19 cellular contexts compared by ENCODE assay signal in the genomic region with DNA sequence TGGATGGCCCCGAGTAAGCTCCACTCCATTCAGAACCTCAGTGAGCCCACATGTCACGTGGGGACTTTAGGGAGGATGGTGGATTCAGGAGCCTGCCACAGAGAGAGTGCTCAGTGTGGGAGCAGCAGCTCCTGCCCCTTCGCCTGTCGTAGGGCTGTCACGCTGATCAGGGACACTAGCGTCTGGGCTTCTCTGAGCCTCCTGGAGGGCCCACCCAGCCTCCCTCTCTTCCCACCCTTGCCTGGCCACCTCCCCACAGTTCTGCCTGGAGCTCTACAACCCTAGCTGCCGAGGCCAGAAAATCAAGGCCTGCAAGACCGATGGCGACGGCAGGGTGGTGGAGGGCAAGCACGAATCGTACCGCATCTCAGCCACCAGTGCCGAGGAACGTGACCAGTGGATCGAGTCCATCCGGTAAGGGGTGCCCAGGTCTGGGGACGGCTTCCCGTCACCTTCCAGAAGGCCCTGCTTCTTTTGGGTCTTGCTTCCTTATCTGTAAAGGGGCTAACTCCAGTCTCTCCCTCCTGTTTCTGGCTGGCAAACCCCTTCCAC. TPM values are rescaled to one million over a fixed set of nuclear protein-coding genes. Genes with fewer than 3 reads are reported as not detected.
A peak's percentile ranks its signal among the peaks of the same experiment; 100 is the strongest.
DNase-seq lines count a peak whose midpoint lies in the region; ATAC-seq and TF ChIP-seq lines count a peak whose summit lies in the region.
"Had no signal": no experiment of that assay in that cellular context is flagged by ENCODE, and none has a peak within 500 bp of the region (broad histone marks: within the 10 kb centered on the region; RNA-seq: fewer than 3 reads in every experiment).

No MANE protein-coding gene starts in this region.

- peak overlapping the region; percentile 41 for H3K27ac Mint-ChIP-seq in activated naive CD8-positive, alpha-beta T cell
- no peak overlapping the region for H3K27ac Mint-ChIP-seq in activated naive CD8-positive, alpha-beta T cell treated with anti-CD3 and anti-CD28 coated beads for 36 hours
- H3K27ac Mint-ChIP-seq in immature natural killer cell (peak overlapping the region in 5 of 6 donors; percentile 57 to 85 (median 62)), progenitor cell of endocrine pancreas (no peak overlapping the region)
- peak overlapping the region; percentile 96 for H3K27ac Mint-ChIP-seq in stimulated activated memory B cell treated with anti-CD40 and anti-IgM and Interleukin-4, amounts not matched to agents 10 μg/mL and 1 μg/mL and 100 μg/mL, for 72 hours
- H3K27ac Mint-ChIP-seq: activated naive CD4-positive, alpha-beta T cell treated with anti-CD3 and anti-CD28 coated beads, Interleukin-2, amount 50 U/mL, for 24 hours had no signal

- no peaks in the 10 kb centered on the region for H3K27me3 Mint-ChIP-seq in activated naive CD8-positive, alpha-beta T cell
- H3K27me3 Mint-ChIP-seq in activated naive CD8-positive, alpha-beta T cell treated with anti-CD3 and anti-CD28 coated beads for 36 hours: peaks cover 4% of the 10 kb centered on the region
- H3K27me3 Mint-ChIP-seq in immature natural killer cell (ENCODE audit: low read depth in 3 of 3) (peaks cover 8 to 25% (median 25%) of the 10 kb centered on the region in 3 donors), progenitor cell of endocrine pancreas (peaks cover 6% of the 10 kb centered on the region)
- H3K27me3 Mint-ChIP-seq in stimulated activated memory B cell treated with anti-CD40 and anti-IgM and Interleukin-4, amounts not matched to agents 10 μg/mL and 1 μg/mL and 100 μg/mL, for 72 hours: no peaks in the 10 kb centered on the region
- H3K27me3 Mint-ChIP-seq: activated naive CD4-positive, alpha-beta T cell treated with anti-CD3 and anti-CD28 coated beads, Interleukin-2, amount 50 U/mL, for 24 hours had no signal

- no peak for TF ChIP-seq CTCF in RWPE1 (conservative IDR thresholded peaks at IDR 0.05; ENCODE audit: low read depth)
- no peak for TF ChIP-seq CTCF in progenitor cell of endocrine pancreas (IDR thresholded peaks at IDR 0.05; ENCODE audit: unreplicated experiment)

- H3K9me3 Mint-ChIP-seq in activated naive CD8-positive, alpha-beta T cell (ENCODE audit: low read depth): no peaks in the 10 kb centered on the region
- H3K9me3 Mint-ChIP-seq in activated naive CD8-positive, alpha-beta T cell treated with anti-CD3 and anti-CD28 coated beads for 36 hours: no peaks in the 10 kb centered on the region
- H3K9me3 Mint-ChIP-seq in immature natural killer cell (no peaks in the 10 kb centered on the region), progenitor cell of endocrine pancreas (ENCODE audit: low read depth) (no peaks in the 10 kb centered on the region)
- H3K9me3 Mint-ChIP-seq in stimulated activated memory B cell treated with anti-CD40 and anti-IgM and Interleukin-4, amounts not matched to agents 10 μg/mL and 1 μg/mL and 100 μg/mL, for 72 hours: no peaks in the 10 kb centered on the region
- H3K9me3 Mint-ChIP-seq: activated naive CD4-positive, alpha-beta T cell treated with anti-CD3 and anti-CD28 coated beads, Interleukin-2, amount 50 U/mL, for 24 hours had no signal

- no peak for DNase-seq in activated naive CD8-positive, alpha-beta T cell treated with anti-CD3 and anti-CD28 coated beads for 36 hours
- no peak for DNase-seq in RWPE1 (ENCODE audit: low spot score)
- DNase-seq in immature natural killer cell: no peak
- DNase-seq in progenitor cell of endocrine pancreas (ENCODE audit: low spot score, unreplicated experiment): no peak
- DNase-seq in activated naive CD4-positive, alpha-beta T cell treated with Interleukin-2 at 50 U/mL for 16 hours: no peak
- DNase-seq: ACHN; activated CD4-positive, CD25-positive, alpha-beta regulatory T cell; foreskin keratinocyte; GOT3; left ventricle myocardium superior; mucosa of descending colon; NCI-H2081 treated with DMSO at 0.1 percent for 48 hours; NCI-H446 treated with DMSO at 0.1 percent for 48 hours; stimulated activated CD4-positive, alpha-beta T cell treated with anti-CD3 and anti-CD28 coated beads, Interleukin-4, amount 100 ng/mL, for 4 hours had no signal

- H3K27ac ChIP-seq in RWPE1: peak overlapping the region; percentile 70
- H3K27ac ChIP-seq: C4-2B, foreskin keratinocyte had no signal

- no peak overlapping the region for H3K4me3 Mint-ChIP-seq in activated naive CD8-positive, alpha-beta T cell
- H3K4me3 Mint-ChIP-seq in activated naive CD8-positive, alpha-beta T cell treated with anti-CD3 and anti-CD28 coated beads for 36 hours: no peak overlapping the region
- H3K4me3 Mint-ChIP-seq in immature natural killer cell (no peak overlapping the region), progenitor cell of endocrine pancreas (ENCODE audit: low read depth) (no peak overlapping the region)
- H3K4me3 Mint-ChIP-seq in stimulated activated memory B cell treated with anti-CD40 and anti-IgM and Interleukin-4, amounts not matched to agents 10 μg/mL and 1 μg/mL and 100 μg/mL, for 72 hours: no peak overlapping the region
- H3K4me3 Mint-ChIP-seq: activated naive CD4-positive, alpha-beta T cell treated with anti-CD3 and anti-CD28 coated beads, Interleukin-2, amount 50 U/mL, for 24 hours had no signal

- ATAC-seq in stimulated activated memory B cell treated with anti-CD40 and anti-IgM and Interleukin-4, amounts not matched to agents 10 μg/mL and 1 μg/mL and 100 μg/mL, for 72 hours: no peak
- ATAC-seq in GM21619 (IDR thresholded peaks at IDR 0.05; ENCODE audit: unreplicated experiment): no peak
- ATAC-seq: foreskin keratinocyte had no signal

- peaks cover 79% of the 10 kb centered on the region for H3K4me1 Mint-ChIP-seq in activated naive CD8-positive, alpha-beta T cell (ENCODE audit: low read depth)
- peaks cover 71% of the 10 kb centered on the region for H3K4me1 Mint-ChIP-seq in activated naive CD8-positive, alpha-beta T cell treated with anti-CD3 and anti-CD28 coated beads for 36 hours
- H3K4me1 Mint-ChIP-seq in immature natural killer cell: peaks cover 62 to 82% of the 10 kb centered on the region in 2 donors
- H3K4me1 Mint-ChIP-seq in stimulated activated memory B cell treated with anti-CD40 and anti-IgM and Interleukin-4, amounts not matched to agents 10 μg/mL and 1 μg/mL and 100 μg/mL, for 72 hours: peaks cover 91% of the 10 kb centered on the region
- H3K4me1 Mint-ChIP-seq in progenitor cell of endocrine pancreas (ENCODE audit: low read depth): peaks cover 4% of the 10 kb centered on the region

- CTCF ChIA-PET in RWPE1 (lab: Yijun Ruan, JAX): interaction anchor here (0.5 kb wide), 1 partner anchor 32 kb away, joined by 3 read pairs; no protein-coding TSS in a partner anchor

- POLR2A ChIA-PET in RWPE1 (lab: Yijun Ruan, JAX; ENCODE audit: low non-redundant PET): no interaction called here

- H3K36me3 Mint-ChIP-seq in activated naive CD8-positive, alpha-beta T cell: no peaks in the 10 kb centered on the region
- peaks cover 15% of the 10 kb centered on the region for H3K36me3 Mint-ChIP-seq in activated naive CD8-positive, alpha-beta T cell treated with anti-CD3 and anti-CD28 coated beads for 36 hours
- H3K36me3 Mint-ChIP-seq in immature natural killer cell (peaks cover 0 to 29% (median 17%) of the 10 kb centered on the region in 3 donors), progenitor cell of endocrine pancreas (ENCODE audit: insufficient read depth) (no peaks in the 10 kb centered on the region)
- H3K36me3 Mint-ChIP-seq in stimulated activated memory B cell treated with anti-CD40 and anti-IgM and Interleukin-4, amounts not matched to agents 10 μg/mL and 1 μg/mL and 100 μg/mL, for 72 hours: peaks cover 13% of the 10 kb centered on the region

RNA-seq across cellular contexts. Expression of gene CYTH4, which starts 29.5 kb away (rescaled TPM):
- 10 to 100 TPM; 16.6 to 17.3 TPM for total RNA-seq in activated naive CD8-positive, alpha-beta T cell treated with anti-CD3 and anti-CD28 coated beads for 36 hours
- 10 to 100 TPM; 42.5 to 95.4 (median 54.1) TPM for polyA plus RNA-seq in immature natural killer cell
- not detected in 2 replicates for total RNA-seq in progenitor cell of endocrine pancreas

Comparison
In these comparisons a context has a peak if more than half of its experiments do, and no peak if none do; other contexts are left out.
1. H3K27ac Mint-ChIP-seq: peak in activated naive CD8-positive, alpha-beta T cell (single experiment), immature natural killer cell (5 of 6) and stimulated activated memory B cell treated with anti-CD40 and anti-IgM and Interleukin-4, amounts not matched to agents 10 μg/mL and 1 μg/mL and 100 μg/mL, for 72 hours (single experiment); none in activated naive CD8-positive, alpha-beta T cell treated with anti-CD3 and anti-CD28 coated beads for 36 hours (single experiment) and progenitor cell of endocrine pancreas (single experiment).
2. RNA of gene CYTH4, which starts 29.5 kb away (total RNA-seq): 16.6 to 17.3 TPM in activated naive CD8-positive, alpha-beta T cell treated with anti-CD3 and anti-CD28 coated beads for 36 hours; not detected in progenitor cell of endocrine pancreas; every median in the first group is over 10 times any median in the second.